In the genomic region with DNA sequence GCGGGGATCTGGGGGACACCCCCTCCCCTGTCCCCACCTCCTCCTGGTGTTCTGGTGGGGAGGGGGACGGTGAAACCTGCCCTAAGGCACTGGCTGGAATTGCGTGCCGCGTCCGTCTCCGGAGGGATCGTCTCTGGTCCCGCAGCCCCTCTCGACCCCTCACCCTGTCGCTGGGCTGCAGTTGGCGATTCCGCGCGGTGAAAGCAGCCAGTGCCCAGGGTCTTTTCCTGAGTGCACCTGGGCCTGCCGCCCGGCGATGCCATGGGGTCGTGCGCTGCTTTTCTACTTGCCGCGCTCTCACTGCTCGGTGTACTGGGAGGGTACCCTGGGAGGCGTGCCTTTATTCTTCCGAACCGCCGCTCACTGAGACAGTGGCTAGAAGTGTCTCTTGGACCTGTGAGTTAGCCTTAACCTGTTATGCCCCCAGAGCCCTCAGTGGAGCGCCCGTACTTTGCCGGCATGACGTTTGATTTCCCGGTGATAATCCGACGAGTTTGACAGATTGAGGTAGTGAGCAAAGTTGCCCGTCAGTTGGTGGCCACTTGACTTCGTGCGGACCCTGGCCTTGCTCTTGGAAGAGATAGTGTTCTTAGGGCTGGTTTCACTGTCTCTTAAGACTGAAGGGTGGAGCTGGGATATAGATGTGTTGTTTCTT, we compare ENCODE assay signal across 1 cellular context.
TF ChIP-seq lines count a peak whose summit lies in the region.

No MANE protein-coding gene starts in this region.

TF ChIP-seq in IMR-90, 13 proteins besides CTCF, POLR2A, EP300 and RAD21 (continued from another document):
- TF ChIP-seq RFX5 (IDR thresholded peaks at IDR 0.05; ENCODE audit: low read depth, low read length) = no peak
